ENCODE assay signal across 12 cellular contexts in genomic region chr7:78326870-78327269, GRCh38.
DNase-seq lines count a peak whose midpoint lies in the region; ATAC-seq and TF ChIP-seq lines count a peak whose summit lies in the region.
"Had no signal": no experiment of that assay in that cellular context is flagged by ENCODE, and none has a peak within 500 bp of the region (broad histone marks: within the 10 kb centered on the region; RNA-seq: fewer than 3 reads in every experiment).

No MANE protein-coding gene starts in this region.

- no peak for TF ChIP-seq POLR2A in erythroblast (IDR thresholded peaks at IDR 0.05; ENCODE audit: low read length)

- ATAC-seq in GM18873 (IDR thresholded peaks at IDR 0.05; ENCODE audit: low FRiP score, unreplicated experiment), result no peak

- DNase-seq in Ammon's horn (ENCODE audit: low spot score), result peak; percentile 50
- DNase-seq in NCI-H1105 treated with DMSO at 0.1 percent for 48 hours (lab: John Stamatoyannopoulos, UW), result peak; percentile 55
- peak; percentile 67 for DNase-seq in cerebellar cortex (ENCODE audit: low spot score)
- peak; percentile 20 for DNase-seq in mucosa of gallbladder (ENCODE audit: low spot score)
- no peak for DNase-seq in H4 (ENCODE audit: low spot score)
- no peak for DNase-seq in erythroblast (lab: John Stamatoyannopoulos, UW)
- DNase-seq in KG1 (lab: John Stamatoyannopoulos, UW), result no peak
- DNase-seq: activated CD4-positive, alpha-beta T cell treated with anti-CD3 and anti-CD28 coated beads, Interleukin-2, amount 10 ng/mL, durations not matched to agents 24 days and 14 days; H9; stimulated activated CD4-positive, alpha-beta T cell treated with anti-CD3 and anti-CD28 coated beads, Interleukin-4, amount 100 ng/mL, for 24 hours; stimulated activated naive CD4-positive, alpha-beta T cell had no signal

Comparison
In these comparisons a context has a peak if more than half of its experiments do, and no peak if none do; other contexts are left out.
1. DNase-seq: peak in Ammon's horn (single experiment), NCI-H1105 treated with DMSO at 0.1 percent for 48 hours (single experiment), cerebellar cortex (single experiment) and mucosa of gallbladder (single experiment); none in H4 (single experiment), erythroblast (0 of 2) and KG1 (single experiment).